Comparison of ENCODE assay signal across 18 cellular contexts in genomic region chr2:212505583-212505982, GRCh38.
DNase-seq lines count a peak whose midpoint lies in the region; ATAC-seq, FAIRE-seq and TF ChIP-seq lines count a peak whose summit lies in the region.
"Had no signal": no experiment of that assay in that cellular context is flagged by ENCODE, and none has a peak within 500 bp of the region (broad histone marks: within the 10 kb centered on the region; RNA-seq: fewer than 3 reads in every experiment).

No MANE protein-coding gene starts in this region.

- DNase-seq in D721Med (ENCODE audit: insufficient read length, low spot score) = no peak
- no peak for DNase-seq in activated CD8-positive, alpha-beta memory T cell treated with anti-CD3 and anti-CD28 coated beads, Interleukin-2, amount 50 U/mL, for 4 hours
- no peak for DNase-seq in stimulated activated CD4-positive, alpha-beta T cell treated with anti-CD3 and anti-CD28 coated beads, Interleukin-4, amount 100 ng/mL, for 24 hours
- no peak for DNase-seq in NCI-H1105 (lab: John Stamatoyannopoulos, UW)
- DNase-seq: activated CD8-positive, alpha-beta T cell treated with anti-CD3 and anti-CD28 coated beads for 36 hours; CD4-positive, alpha-beta T cell; gastrocnemius medialis; HCEC 1CT; NCI-H1048; NCI-H524; PC-3; stimulated activated CD8-positive, alpha-beta memory T cell treated with anti-CD3 and anti-CD28 coated beads, Interleukin-4, amount 100 ng/mL, for 48 hours had no signal

- FAIRE-seq in D721Med (lab: Jason Lieb, UNC) = no peak
- FAIRE-seq: GM18507 had no signal

- ATAC-seq in GM18511 (IDR thresholded peaks at IDR 0.05; ENCODE audit: unreplicated experiment) = peak; percentile 57
- peak; percentile 91 for ATAC-seq in GM19351 (IDR thresholded peaks at IDR 0.05; ENCODE audit: unreplicated experiment)
- ATAC-seq in HG02798 (IDR thresholded peaks at IDR 0.05; ENCODE audit: poor library complexity, unreplicated experiment) = peak; percentile 51
- ATAC-seq in HG03469 (IDR thresholded peaks at IDR 0.05; ENCODE audit: unreplicated experiment) = peak; percentile 69
- ATAC-seq: activated CD8-positive, alpha-beta T cell treated with anti-CD3 and anti-CD28 coated beads for 36 hours; gastrocnemius medialis; left lung; PC-3 had no signal

- TF ChIP-seq CTCF in D721Med (IDR thresholded peaks at IDR 0.05; ENCODE audit: insufficient read depth, missing control alignments) = no peak
